In the genomic region with DNA sequence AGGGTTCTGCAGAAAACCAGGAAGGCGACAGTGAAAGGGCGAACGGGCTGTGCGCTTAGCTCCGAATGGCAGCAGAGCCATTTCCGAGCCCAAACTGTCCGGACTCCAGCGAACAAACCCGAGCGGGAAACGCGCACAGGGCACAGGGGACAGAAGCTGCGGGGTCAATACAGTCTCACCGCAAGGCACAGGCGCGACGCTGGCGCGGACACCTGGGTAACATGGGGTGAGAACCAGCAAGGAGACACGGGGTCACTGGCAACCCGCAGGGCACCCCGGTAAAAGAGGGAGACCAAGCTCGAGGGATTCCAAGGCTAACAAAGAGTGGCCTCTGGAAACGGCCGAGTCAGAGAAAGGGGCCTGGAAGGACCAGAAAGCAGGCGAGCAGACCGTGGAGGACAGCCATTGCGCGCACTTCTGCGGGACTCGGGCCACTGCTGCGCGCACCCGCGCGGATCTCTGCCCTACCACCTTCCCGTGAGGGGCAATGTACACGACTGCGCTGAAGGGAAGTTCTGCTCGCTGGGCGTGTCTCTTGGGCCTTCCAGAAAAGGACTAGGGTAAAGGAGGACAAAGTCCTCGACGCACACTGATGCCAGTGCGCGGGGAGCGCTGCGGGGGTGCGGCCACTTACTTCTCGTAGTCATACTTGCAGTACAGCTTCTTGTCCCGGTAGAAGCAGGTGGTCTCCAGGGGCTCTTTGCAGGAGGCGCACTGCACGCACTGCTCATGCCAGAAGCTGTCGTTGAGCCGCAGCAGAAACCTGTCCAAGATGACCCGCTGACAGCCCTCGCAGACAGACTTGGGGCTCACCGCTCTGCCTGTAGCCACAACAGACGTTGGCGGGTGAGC, we compare ENCODE assay signal across 16 cellular contexts. TPM values are rescaled to one million over a fixed set of nuclear protein-coding genes. Genes with fewer than 3 reads are reported as not detected.
DNase-seq lines count a peak whose midpoint lies in the region; ATAC-seq and TF ChIP-seq lines count a peak whose summit lies in the region.
"Had no signal": no experiment of that assay in that cellular context is flagged by ENCODE, and none has a peak within 500 bp of the region (broad histone marks: within the 10 kb centered on the region; RNA-seq: fewer than 3 reads in every experiment).

No MANE protein-coding gene starts in this region.

- H3K4me1 ChIP-seq in psoas muscle (peaks cover 13% of the 10 kb centered on the region), tibial artery (peaks cover 0 to 44% (median 36%) of the 10 kb centered on the region in 4 donors)
- H3K4me1 ChIP-seq: testis had no signal

- H3K27ac ChIP-seq in psoas muscle (no peak overlapping the region), tibial artery (no peak overlapping the region)
- H3K27ac ChIP-seq: gastroesophageal sphincter, spleen, testis had no signal

- 28 to 46% (median 35%) methylated on average over 58 to 59 of the region's 59 CpGs for WGBS in psoas muscle, 3 donors

- ATAC-seq in psoas muscle (no peak), GM21529 (IDR thresholded peaks at IDR 0.05; ENCODE audit: unreplicated experiment) (no peak)
- ATAC-seq: gastroesophageal sphincter had no signal

- H3K27me3 ChIP-seq in psoas muscle (ENCODE audit: insufficient read depth in 3 of 3, low read length in 2 of 3), result peaks cover 0 to 95% (median 20%) of the 10 kb centered on the region in 3 donors
- peaks cover 0 to 89% of the 10 kb centered on the region in 2 donors for H3K27me3 ChIP-seq in tibial artery
- H3K27me3 ChIP-seq: testis had no signal

- intact Hi-C loops in psoas muscle (cut with DNase I), result no loop called here
- intact Hi-C loops in tibial artery (cut with DNase I; ENCODE audit: low total_unique reads), result no loop called here

- peak; percentile 49 for DNase-seq in NCI-H82 (lab: John Stamatoyannopoulos, UW)
- no peak for DNase-seq in NCI-H82 treated with DMSO at 0.1 percent for 48 hours (lab: John Stamatoyannopoulos, UW; ENCODE audit: unreplicated experiment)
- peak; percentile 58 for DNase-seq in NCI-H526 treated with DMSO at 0.1 percent for 48 hours (lab: John Stamatoyannopoulos, UW)
- DNase-seq in psoas muscle, result no peak
- no peak for DNase-seq in NCI-H1436 (lab: John Stamatoyannopoulos, UW)
- DNase-seq in tibial artery, result no peak
- DNase-seq: activated CD4-positive, alpha-beta T cell treated with anti-CD3 and anti-CD28 coated beads for 48 hours; activated gamma-delta T cell treated with Interleukin-2 at 50 U/mL for 16 hours; spleen; T-helper 1 cell; testis had no signal

- H3K36me3 ChIP-seq in psoas muscle (ENCODE audit: insufficient read depth in 1 of 2, low read depth in 1 of 2) (no peaks in the 10 kb centered on the region), tibial artery (no peaks in the 10 kb centered on the region)
- H3K36me3 ChIP-seq: gastroesophageal sphincter, spleen had no signal

- no peak for TF ChIP-seq CTCF in psoas muscle (IDR thresholded peaks at IDR 0.05)
- no peak for TF ChIP-seq CTCF in tibial artery (IDR thresholded peaks at IDR 0.05)

- H3K4me3 ChIP-seq in iPS-11a (ENCODE audit: low read depth, low read length), result peak overlapping the region; percentile 1
- peak overlapping the region; percentile 19 for H3K4me3 ChIP-seq in psoas muscle
- H3K4me3 ChIP-seq in tibial artery, result no peak overlapping the region
- H3K4me3 ChIP-seq: testis had no signal

- no peaks in the 10 kb centered on the region for H3K9me3 ChIP-seq in psoas muscle
- no peaks in the 10 kb centered on the region for H3K9me3 ChIP-seq in tibial artery
- H3K9me3 ChIP-seq: gastroesophageal sphincter, spleen, testis had no signal

RNA-seq across cellular contexts. Expression of gene LMX1A, which starts 3.8 kb away (rescaled TPM):
- under 1 TPM in 2 of 4 donors, not detected in 2; 0.25 to 0.36 TPM for total RNA-seq in psoas muscle
- under 1 TPM in 2 of 3 donors, not detected in 1; 0.04 to 0.07 TPM for polyA plus RNA-seq in psoas muscle
- total RNA-seq: A673, spleen had no signal
- polyA plus RNA-seq: liver, spleen had no signal

Comparison
In these comparisons a context has a peak if more than half of its experiments do, and no peak if none do; other contexts are left out.
1. DNase-seq: peak in NCI-H82 (single experiment) and NCI-H526 treated with DMSO at 0.1 percent for 48 hours (single experiment); none in NCI-H82 treated with DMSO at 0.1 percent for 48 hours (single experiment), psoas muscle (0 of 2), NCI-H1436 (single experiment) and tibial artery (0 of 2).
2. H3K4me3 ChIP-seq: peak in iPS-11a (single experiment) and psoas muscle (single experiment); none in tibial artery (0 of 2).